ENCODE assay signal across 11 cellular contexts in the genomic region with DNA sequence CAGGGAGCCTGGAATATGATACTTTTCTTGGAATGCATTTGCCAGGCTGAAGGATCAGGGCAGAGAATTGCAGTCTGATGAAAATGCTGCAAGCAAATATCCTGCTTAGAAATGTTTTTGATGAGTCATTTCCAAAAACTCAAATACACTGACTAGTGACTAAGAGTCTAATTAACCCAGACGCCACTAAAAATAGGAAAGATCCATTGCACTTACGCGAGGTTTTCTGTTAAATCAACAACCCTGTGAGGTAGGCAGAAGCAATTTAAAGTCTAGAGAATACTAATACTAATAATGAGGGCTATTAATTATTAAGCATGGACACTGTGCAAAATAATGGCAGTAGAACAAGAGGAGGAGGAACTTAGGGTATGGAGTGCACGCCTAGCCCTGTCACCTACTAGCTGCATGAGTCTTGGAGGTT.
DNase-seq lines count a peak whose midpoint lies in the region; ATAC-seq and TF ChIP-seq lines count a peak whose summit lies in the region.
"Had no signal": no experiment of that assay in that cellular context is flagged by ENCODE, and none has a peak within 500 bp of the region (broad histone marks: within the 10 kb centered on the region; RNA-seq: fewer than 3 reads in every experiment).

No MANE protein-coding gene starts in this region.

- no peak overlapping the region for H3K27ac ChIP-seq in Panc1 (ENCODE audit: low read length)
- H3K27ac ChIP-seq: left ventricle myocardium inferior had no signal

- H3K36me3 ChIP-seq in Panc1 (ENCODE audit: control insufficient read depth, insufficient read depth, low read length) (no peaks in the 10 kb centered on the region), H7 (replicated peaks; ENCODE audit: control insufficient read depth, insufficient read depth, low read length) (no peaks in the 10 kb centered on the region)
- H3K36me3 ChIP-seq: left ventricle myocardium inferior had no signal

- no peak overlapping the region for H3K4me3 ChIP-seq in Panc1 (ENCODE audit: low read depth in 2 of 2, low read length in 2 of 2)
- no peak overlapping the region for H3K4me3 ChIP-seq in H7 (ENCODE audit: insufficient read depth, low read depth, low read length)
- H3K4me3 ChIP-seq: left ventricle myocardium inferior had no signal

- ATAC-seq in HG02759 (IDR thresholded peaks at IDR 0.05; ENCODE audit: unreplicated experiment): peak; percentile 89
- 0 out of 2 replicates have a peak, but pooled peaks have one; percentile 38 for ATAC-seq in Panc1
- ATAC-seq in left colon: no peak

- no peaks in the 10 kb centered on the region for H3K9me3 ChIP-seq in Panc1 (ENCODE audit: control insufficient read depth, insufficient read depth, low read depth, low read length)
- H3K9me3 ChIP-seq: left ventricle myocardium inferior had no signal

- H3K27me3 ChIP-seq in Panc1 (ENCODE audit: control insufficient read depth, insufficient read depth, low read length): no peaks in the 10 kb centered on the region
- no peaks in the 10 kb centered on the region for H3K27me3 ChIP-seq in H7 (ENCODE audit: control insufficient read depth, insufficient read depth, low read length)

- BruUV-seq in Panc1 (replicated peaks; lab: Mats Ljungman, UMichigan): no TSS peak

- CTCF ChIA-PET in Panc1 (lab: Charles Lee): no interaction called here

- POLR2A ChIA-PET in Panc1 (lab: Charles Lee): no interaction called here

- in situ Hi-C loops in Panc1 (cut with HindIII; ENCODE audit: low pct_unique_long_range_greater_than_20kb, low sequenced_read_pairs): no loop called here

- DNase-seq in GM04503 (ENCODE audit: low read depth) (peak; percentile 77), Panc1 (ENCODE audit: low read depth, low spot score) (peak; percentile 22), left kidney (ENCODE audit: low read depth, low spot score) (peak; percentile 11), left colon (no peak), H7 (no peak), NCI-H510A (lab: John Stamatoyannopoulos, UW) (no peak), activated gamma-delta T cell (lab: John Stamatoyannopoulos, UW) (no peak)
- DNase-seq: activated gamma-delta T cell treated with Interleukin-2 at 50 U/mL for 16 hours, left ventricle myocardium inferior, NCI-H524 treated with DMSO at 0.1 percent for 48 hours had no signal

- no peaks in the 10 kb centered on the region; the same call in 1 of the 2 replicates for H3K4me1 ChIP-seq in Panc1 (ENCODE audit: control insufficient read depth, insufficient read depth, low read length)

- intact Hi-C loops in Panc1 (cut with micrococcal nuclease; ENCODE audit: unreplicated experiment) (no loop called here), left colon (cut with DNase I, micrococcal nuclease) (no loop called here)

- TF ChIP-seq CTCF in Panc1 (IDR thresholded peaks at IDR 0.05): no peak

Comparison
In these comparisons a context has a peak if more than half of its experiments do, and no peak if none do; other contexts are left out.
1. DNase-seq: peak in GM04503 (single experiment), Panc1 (single experiment) and left kidney (single experiment); none in left colon (0 of 2), H7 (single experiment), NCI-H510A (single experiment) and activated gamma-delta T cell (single experiment).